Comparison of ENCODE assay signal across 9 cellular contexts in the genomic region with DNA sequence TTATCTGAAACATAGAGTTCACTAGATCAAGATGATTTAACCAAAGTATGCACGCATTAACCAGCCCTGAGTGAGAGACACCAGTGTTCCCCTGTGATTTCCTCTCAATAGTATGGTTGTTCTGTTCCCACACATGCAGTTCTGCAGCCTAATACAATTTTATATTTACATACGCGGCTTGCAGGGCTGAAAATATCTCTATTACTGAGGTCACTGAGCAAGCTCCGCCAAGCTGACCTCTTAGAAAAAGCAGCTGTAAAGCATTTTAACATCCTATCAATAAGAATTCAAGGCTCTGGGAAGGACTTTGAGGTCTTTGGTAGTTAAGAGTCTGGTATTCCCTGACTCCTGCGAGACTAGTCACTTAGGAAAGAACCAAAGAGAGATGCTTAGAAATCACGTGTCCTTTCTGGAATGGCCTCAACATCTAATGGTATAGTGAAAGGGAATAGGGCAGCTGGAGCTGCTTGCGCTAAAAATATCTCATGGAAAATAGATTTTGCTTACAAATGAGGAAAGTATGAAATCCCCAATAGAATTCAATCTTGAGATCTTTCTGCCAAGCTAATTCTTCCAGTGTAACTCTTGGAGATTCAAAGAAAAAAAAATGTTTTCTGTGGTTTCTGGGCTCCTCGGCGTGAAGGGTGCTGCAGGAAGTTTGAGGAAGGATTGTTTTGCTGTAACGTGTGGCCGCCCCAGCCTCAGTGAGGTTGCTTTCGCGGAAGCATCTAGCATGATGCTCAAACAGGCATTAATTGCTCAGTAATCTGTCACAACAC. TPM values are rescaled to one million over a fixed set of nuclear protein-coding genes. Genes with fewer than 3 reads are reported as not detected.
DNase-seq lines count a peak whose midpoint lies in the region; ATAC-seq and TF ChIP-seq lines count a peak whose summit lies in the region.
"Had no signal": no experiment of that assay in that cellular context is flagged by ENCODE, and none has a peak within 500 bp of the region (broad histone marks: within the 10 kb centered on the region; RNA-seq: fewer than 3 reads in every experiment).

No MANE protein-coding gene starts in this region.

- peak overlapping the region; percentile 89 to 94 for H3K27ac Mint-ChIP-seq in T-cell

- H3K4me3 ChIP-seq in GM08714 (ENCODE audit: low read length): peak overlapping the region; percentile 53; the same call in 1 of the 2 replicates
- peak overlapping the region; percentile 29 to 49 (median 34) for H3K4me3 ChIP-seq in esophagus muscularis mucosa

- H3K4me3 Mint-ChIP-seq in T-cell: peak overlapping the region; percentile 14 to 62 (median 42)

- no peak for TF ChIP-seq POLR2A in esophagus muscularis mucosa (IDR thresholded peaks at IDR 0.05; ENCODE audit: low read depth)

- intact Hi-C loops in esophagus muscularis mucosa (cut with DNase I): no loop called here

- no peak for TF ChIP-seq CTCF in esophagus muscularis mucosa (IDR thresholded peaks at IDR 0.05)

- H3K27me3 ChIP-seq in esophagus muscularis mucosa: no peaks in the 10 kb centered on the region

- H3K27ac ChIP-seq in esophagus muscularis mucosa (replicated peaks in 1 of 4): peak overlapping the region; percentile 23 to 68 (median 50)
- H3K27ac ChIP-seq: KMS-11 had no signal

- no peaks in the 10 kb centered on the region for H3K36me3 ChIP-seq in esophagus muscularis mucosa

- H3K36me3 Mint-ChIP-seq in T-cell: peaks cover 20% of the 10 kb centered on the region

- POLR2A ChIA-PET in T-cell (lab: Charles Lee): interaction anchor here (0.7 to 1.5 kb wide), 3 partner anchors 30 to 56 kb away, joined by 3 to 5 read pairs (median 3); no protein-coding TSS in a partner anchor

- DNase-seq in T-cell (peak in 33 of 34 experiments; percentile 22 to 76 (median 50)), esophagus muscularis mucosa (ENCODE audit: extremely low spot score) (no peak), retina (peak; percentile 62), NCI-H2029 (lab: John Stamatoyannopoulos, UW) (no peak), GM19238 (ENCODE audit: insufficient read length, low spot score) (no peak)

- WGBS in esophagus muscularis mucosa: 36% methylated on average over 13 of the region's 13 CpGs

- no peaks in the 10 kb centered on the region for H3K27me3 Mint-ChIP-seq in T-cell

- no peak for TF ChIP-seq EP300 in esophagus muscularis mucosa (IDR thresholded peaks at IDR 0.05)

- ATAC-seq in HG02798 (IDR thresholded peaks at IDR 0.05; ENCODE audit: poor library complexity, unreplicated experiment) (peak; percentile 58), T-cell (replicated peaks in 1 of 4) (peak; percentile 74 to 81 (median 78)), HG03025 (IDR thresholded peaks at IDR 0.05; ENCODE audit: low FRiP score, unreplicated experiment) (no peak)

- CTCF ChIA-PET in T-cell (lab: Charles Lee): interaction anchor here in 1 of 2 donors (0.8 to 1.8 kb wide), 4 partner anchors 12 to 444 kb away, joined by 3 read pairs; no protein-coding TSS in a partner anchor

- H3K4me1 Mint-ChIP-seq in T-cell: peaks cover 83 to 87% (median 86%) of the 10 kb centered on the region in 3 donors

- no peaks in the 10 kb centered on the region for H3K9me3 ChIP-seq in esophagus muscularis mucosa

- H3K9me3 Mint-ChIP-seq in T-cell: no peaks in the 10 kb centered on the region

- peaks cover 0 to 21% (median 16%) of the 10 kb centered on the region in 4 donors for H3K4me1 ChIP-seq in esophagus muscularis mucosa

RNA-seq across cellular contexts. Expression of gene DOCK10, which starts 59.2 kb away (rescaled TPM):
- total RNA-seq in T-cell (100 to 1,000 TPM; 206 to 266 (median 235) TPM), esophagus muscularis mucosa (10 to 100 TPM in 1 of 4 donors, 1 to 10 TPM in 3; 1.9 to 11.6 (median 6.3) TPM)

Comparison
In these comparisons a context has a peak if more than half of its experiments do, and no peak if none do; other contexts are left out.
1. DNase-seq: peak in T-cell (33 of 34) and retina (single experiment); none in esophagus muscularis mucosa (single experiment), NCI-H2029 (single experiment) and GM19238 (single experiment).
2. RNA of gene DOCK10, which starts 59.2 kb away (total RNA-seq): 206 to 266 TPM in T-cell; 1.9 to 11.6 TPM in esophagus muscularis mucosa; every median in the first group is over 10 times any median in the second.